In genomic region chr22:47225931-47226633, GRCh38 we compare ENCODE assay signal across 25 cellular contexts.
"Had no signal": no experiment of that assay in that cellular context is flagged by ENCODE, and none has a peak within 500 bp of the region (broad histone marks: within the 10 kb centered on the region; RNA-seq: fewer than 3 reads in every experiment).

No MANE protein-coding gene starts in this region.

- H3K27me3 Mint-ChIP-seq: stimulated activated memory B cell treated with anti-CD40 and anti-IgM and Interleukin-4, amounts not matched to agents 10 μg/mL and 1 μg/mL and 100 μg/mL, for 72 hours had no signal

- H3K27ac Mint-ChIP-seq: dendritic cell treated with granulocyte-macrophage colony-stimulating factor and Interleukin-4, amounts not matched to agents 40 ng/mL and 50 ng/mL, for 4 days; immature natural killer cell; naive thymus-derived CD8-positive, alpha-beta T cell; nephron progenitor cell; stimulated activated memory B cell treated with anti-CD40 and anti-IgM and Interleukin-4, amounts not matched to agents 10 μg/mL and 1 μg/mL and 100 μg/mL, for 72 hours; stimulated activated naive CD8-positive, alpha-beta T cell treated with anti-CD3 and anti-CD28 coated beads, Interleukin-15, Interleukin-2, amounts not matched to agents 100 ng/mL and 50 ng/mL, for 24 hours had no signal

- H3K9me3 Mint-ChIP-seq: central memory CD8-positive, alpha-beta T cell; dendritic cell treated with granulocyte-macrophage colony-stimulating factor and Interleukin-4, amounts not matched to agents 40 ng/mL and 50 ng/mL, for 4 days; immature natural killer cell; naive thymus-derived CD8-positive, alpha-beta T cell; stimulated activated memory B cell treated with anti-CD40 and anti-IgM and Interleukin-4, amounts not matched to agents 10 μg/mL and 1 μg/mL and 100 μg/mL, for 72 hours; stimulated activated naive CD8-positive, alpha-beta T cell treated with anti-CD3 and anti-CD28 coated beads, Interleukin-15, Interleukin-2, amounts not matched to agents 100 ng/mL and 50 ng/mL, for 24 hours had no signal

- H3K27me3 ChIP-seq: colonic mucosa, ovary, tibial nerve, upper lobe of left lung had no signal

- H3K9me3 ChIP-seq: colonic mucosa, ovary, upper lobe of left lung had no signal

- DNase-seq: colonic mucosa; effector memory CD4-positive, alpha-beta T cell; esophagus squamous epithelium; hypothalamus; immature natural killer cell; islet precursor cell; kidney glomerular epithelial cell; mesenchymal stem cell; midbrain; naive thymus-derived CD8-positive, alpha-beta T cell; nephron progenitor cell; nucleus accumbens; ovary; posterior cingulate gyrus; retina; spleen; stimulated activated CD4-positive, alpha-beta T cell treated with anti-CD3 and anti-CD28 coated beads, Interleukin-4, amount 100 ng/mL, for 4 hours; upper lobe of left lung had no signal

- H3K4me1 Mint-ChIP-seq: central memory CD8-positive, alpha-beta T cell; immature natural killer cell; nephron progenitor cell; stimulated activated memory B cell treated with anti-CD40 and anti-IgM and Interleukin-4, amounts not matched to agents 10 μg/mL and 1 μg/mL and 100 μg/mL, for 72 hours had no signal

- H3K36me3 Mint-ChIP-seq: stimulated activated memory B cell treated with anti-CD40 and anti-IgM and Interleukin-4, amounts not matched to agents 10 μg/mL and 1 μg/mL and 100 μg/mL, for 72 hours had no signal

- ATAC-seq: naive thymus-derived CD8-positive, alpha-beta T cell; stimulated activated memory B cell treated with anti-CD40 and anti-IgM and Interleukin-4, amounts not matched to agents 10 μg/mL and 1 μg/mL and 100 μg/mL, for 72 hours had no signal

- H3K27ac ChIP-seq: colonic mucosa, esophagus squamous epithelium, ovary, skin epidermis, spleen, thoracic aorta, tibial nerve, upper lobe of left lung had no signal

- H3K4me1 ChIP-seq: colonic mucosa, esophagus squamous epithelium, spleen, tibial nerve, upper lobe of left lung had no signal

- H3K4me3 Mint-ChIP-seq: central memory CD8-positive, alpha-beta T cell; dendritic cell treated with granulocyte-macrophage colony-stimulating factor and Interleukin-4, amounts not matched to agents 40 ng/mL and 50 ng/mL, for 4 days; immature natural killer cell; naive thymus-derived CD8-positive, alpha-beta T cell; nephron progenitor cell; stimulated activated memory B cell treated with anti-CD40 and anti-IgM and Interleukin-4, amounts not matched to agents 10 μg/mL and 1 μg/mL and 100 μg/mL, for 72 hours; stimulated activated naive CD8-positive, alpha-beta T cell treated with anti-CD3 and anti-CD28 coated beads, Interleukin-15, Interleukin-2, amounts not matched to agents 100 ng/mL and 50 ng/mL, for 24 hours had no signal
